Comparison of ENCODE assay signal across 8 cellular contexts in genomic region chr6:5260111-5260620, GRCh38. TPM values are rescaled to one million over a fixed set of nuclear protein-coding genes. Genes with fewer than 3 reads are reported as not detected.
DNase-seq lines count a peak whose midpoint lies in the region; ATAC-seq and TF ChIP-seq lines count a peak whose summit lies in the region.

No MANE protein-coding gene starts in this region.

- POLR2A ChIA-PET in activated CD4-positive, alpha-beta memory T cell treated with anti-CD3 and anti-CD28 coated beads, Interleukin-2, amount 10 ng/mL, durations not matched to agents 7 days and 5 days (lab: Charles Lee) = interaction anchor here (0.7 to 5.5 kb wide), 10 partner anchors 11 to 259 kb away, joined by 3 to 62 read pairs (median 13); no protein-coding TSS in a partner anchor

- peak overlapping the region; percentile 87 for H3K9ac ChIP-seq in endocrine pancreas (ENCODE audit: control insufficient read depth, insufficient read depth, low read length)
- H3K9ac ChIP-seq in mucosa of stomach (ENCODE audit: low read length) = peak overlapping the region; percentile 16

- no peaks in the 10 kb centered on the region for H3K27me3 Mint-ChIP-seq in activated CD4-positive, alpha-beta memory T cell treated with anti-CD3 and anti-CD28 coated beads, Interleukin-2, amount 10 ng/mL, durations not matched to agents 7 days and 5 days

- H3K36me3 ChIP-seq in BE2C = peaks cover 3% of the 10 kb centered on the region
- no peaks in the 10 kb centered on the region for H3K36me3 ChIP-seq in endocrine pancreas (ENCODE audit: control insufficient read depth, insufficient read depth, low read length)
- no peaks in the 10 kb centered on the region for H3K36me3 ChIP-seq in mucosa of stomach (ENCODE audit: control insufficient read depth, insufficient read depth, low read length)

- H3K36me3 Mint-ChIP-seq in activated CD4-positive, alpha-beta memory T cell treated with anti-CD3 and anti-CD28 coated beads, Interleukin-2, amount 10 ng/mL, durations not matched to agents 7 days and 5 days (ENCODE audit: low read depth) = peaks cover 7% of the 10 kb centered on the region

- peaks cover 53% of the 10 kb centered on the region for H3K4me1 Mint-ChIP-seq in activated CD4-positive, alpha-beta memory T cell treated with anti-CD3 and anti-CD28 coated beads, Interleukin-2, amount 10 ng/mL, durations not matched to agents 7 days and 5 days

- CTCF ChIA-PET in activated CD4-positive, alpha-beta memory T cell treated with anti-CD3 and anti-CD28 coated beads, Interleukin-2, amount 10 ng/mL, durations not matched to agents 7 days and 5 days (lab: Charles Lee) = interaction anchor here (1.1 to 2.1 kb wide), 3 partner anchors 43 to 116 kb away, joined by 4 to 15 read pairs (median 10); no protein-coding TSS in a partner anchor

- TF ChIP-seq CTCF in BE2C (IDR thresholded peaks at IDR 0.05; ENCODE audit: low read depth, low read length) = no peak

- H3K9me3 ChIP-seq in BE2C (no peaks in the 10 kb centered on the region), endocrine pancreas (ENCODE audit: control insufficient read depth, low read length) (no peaks in the 10 kb centered on the region), mucosa of stomach (ENCODE audit: control insufficient read depth, low read length) (no peaks in the 10 kb centered on the region)

- H3K27me3 ChIP-seq in BE2C = no peaks in the 10 kb centered on the region
- H3K27me3 ChIP-seq in endocrine pancreas (ENCODE audit: control insufficient read depth, insufficient read depth, low read length) = no peaks in the 10 kb centered on the region
- H3K27me3 ChIP-seq in mucosa of stomach (ENCODE audit: control insufficient read depth, insufficient read depth, low read length) = no peaks in the 10 kb centered on the region

- peak; percentile 65 for ATAC-seq in GM19043 (IDR thresholded peaks at IDR 0.05; ENCODE audit: low read depth, unreplicated experiment)
- peak; percentile 69 for ATAC-seq in HG03342 (IDR thresholded peaks at IDR 0.05; ENCODE audit: unreplicated experiment)

- H3K27ac Mint-ChIP-seq in activated CD4-positive, alpha-beta memory T cell treated with anti-CD3 and anti-CD28 coated beads, Interleukin-2, amount 10 ng/mL, durations not matched to agents 7 days and 5 days = peak overlapping the region; percentile 96

- H3K4me1 ChIP-seq in BE2C (no peaks in the 10 kb centered on the region), endocrine pancreas (ENCODE audit: control insufficient read depth, insufficient read depth, low read length) (peaks cover 3% of the 10 kb centered on the region), mucosa of stomach (ENCODE audit: control insufficient read depth, insufficient read depth, low read length) (peaks cover 8% of the 10 kb centered on the region)

- no peaks in the 10 kb centered on the region for H3K9me3 Mint-ChIP-seq in activated CD4-positive, alpha-beta memory T cell treated with anti-CD3 and anti-CD28 coated beads, Interleukin-2, amount 10 ng/mL, durations not matched to agents 7 days and 5 days

- H3K4me3 Mint-ChIP-seq in activated CD4-positive, alpha-beta memory T cell treated with anti-CD3 and anti-CD28 coated beads, Interleukin-2, amount 10 ng/mL, durations not matched to agents 7 days and 5 days = peak overlapping the region; percentile 99

- H3K4me3 ChIP-seq in BE2C (ENCODE audit: low read depth, low read length) = peak overlapping the region; percentile 97
- H3K4me3 ChIP-seq in endocrine pancreas (ENCODE audit: control insufficient read depth, insufficient read depth, low read length) = peak overlapping the region; percentile 91
- H3K4me3 ChIP-seq in mucosa of stomach (ENCODE audit: low read length) = peak overlapping the region; percentile 29

- DNase-seq in BE2C (peak; percentile 63), NCI-H82 (lab: John Stamatoyannopoulos, UW) (peak; percentile 79)
- peak; percentile 75 for DNase-seq in activated CD4-positive, alpha-beta memory T cell treated with anti-CD3 and anti-CD28 coated beads, Interleukin-2, amount 10 ng/mL, durations not matched to agents 7 days and 5 days
- peak; percentile 76 for DNase-seq in stimulated activated CD8-positive, alpha-beta memory T cell treated with anti-CD3 and anti-CD28 coated beads, Interleukin-4, amount 100 ng/mL, for 48 hours

RNA-seq across cellular contexts. Expression of gene LYRM4, which starts 0.6 kb away (rescaled TPM):
- 41.9 TPM for polyA plus RNA-seq in BE2C (2012; ENCODE audit: insufficient read depth, insufficient read length, low read depth)
- total RNA-seq in activated CD4-positive, alpha-beta memory T cell treated with anti-CD3 and anti-CD28 coated beads, Interleukin-2, amount 10 ng/mL, durations not matched to agents 7 days and 5 days = 10 to 100 TPM; 21.2 to 22.7 TPM

RNA-seq across cellular contexts. Expression of gene FARS2, which starts 1.1 kb away (rescaled TPM):
- 14.3 TPM for polyA plus RNA-seq in BE2C (2012; ENCODE audit: insufficient read depth, insufficient read length, low read depth)
- total RNA-seq in activated CD4-positive, alpha-beta memory T cell treated with anti-CD3 and anti-CD28 coated beads, Interleukin-2, amount 10 ng/mL, durations not matched to agents 7 days and 5 days = 10 to 100 TPM; 17.6 to 18.7 TPM

Comparison
In these comparisons a context has a peak if more than half of its experiments do, and no peak if none do; other contexts are left out.
1. Peak in every context shown above with its lines: DNase-seq, ATAC-seq and H3K4me3 ChIP-seq.
2. H3K4me3 ChIP-seq: peak in every context shown above with its lines; median percentile 97 in BE2C; 91 in endocrine pancreas; 29 in mucosa of stomach.